In the genomic region with DNA sequence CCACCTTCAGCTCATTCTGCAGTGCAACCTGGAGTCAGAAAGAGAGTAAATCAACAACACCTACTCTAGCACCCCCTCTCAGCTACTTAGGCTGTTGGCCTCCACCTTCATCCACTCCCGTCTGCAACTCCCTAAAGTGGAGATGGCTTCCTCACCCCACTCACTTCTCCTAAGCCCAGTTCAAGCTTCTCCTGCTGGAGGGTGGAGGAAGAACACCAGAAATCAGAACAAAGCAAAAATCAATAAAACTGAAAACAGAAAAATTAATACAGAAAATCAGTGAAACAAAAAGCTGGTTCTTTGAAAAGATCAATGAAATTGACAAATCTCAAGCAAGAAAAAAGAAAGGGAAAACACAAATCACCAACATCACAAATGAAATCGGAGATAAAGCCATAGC, we compare ENCODE assay signal across 18 cellular contexts.
"Had no signal": no experiment of that assay in that cellular context is flagged by ENCODE, and none has a peak within 500 bp of the region (broad histone marks: within the 10 kb centered on the region; RNA-seq: fewer than 3 reads in every experiment).

No MANE protein-coding gene starts in this region.

- H3K27me3 ChIP-seq: colonic mucosa, neutrophil, spleen, transverse colon had no signal

- H3K4me3 Mint-ChIP-seq: activated CD8-positive, alpha-beta T cell treated with anti-CD3 and anti-CD28 coated beads for 36 hours; activated naive CD8-positive, alpha-beta T cell treated with anti-CD3 and anti-CD28 coated beads, Interleukin-2, amount 10 ng/mL, durations not matched to agents 7 days and 5 days; naive thymus-derived CD4-positive, alpha-beta T cell; T-helper 2 cell treated with Interferon-gamma antibody and Interleukin-4, amounts not matched to agents 5 μg/mL and 100 μg/mL, for 36 hours had no signal

- H3K4me1 ChIP-seq: colonic mucosa, prostate gland had no signal

- DNase-seq: activated CD8-positive, alpha-beta memory T cell treated with anti-CD3 and anti-CD28 coated beads, Interleukin-2, amount 50 U/mL, for 48 hours; activated CD8-positive, alpha-beta T cell treated with anti-CD3 and anti-CD28 coated beads for 36 hours; activated naive CD8-positive, alpha-beta T cell treated with anti-CD3 and anti-CD28 coated beads, Interleukin-2, amount 10 ng/mL, durations not matched to agents 7 days and 5 days; anterior cingulate cortex; colonic mucosa; effector CD4-positive, alpha-beta T cell; naive thymus-derived CD4-positive, alpha-beta T cell; spleen; stimulated activated CD4-positive, alpha-beta T cell treated with anti-CD3 and anti-CD28 coated beads, Interleukin-1b, Interleukin-23, amount 100 ng/mL, for 48 hours; stimulated activated naive CD4-positive, alpha-beta T cell; substantia nigra; SW 1271; transverse colon had no signal

- H3K4me1 Mint-ChIP-seq: activated naive CD8-positive, alpha-beta T cell treated with anti-CD3 and anti-CD28 coated beads, Interleukin-2, amount 10 ng/mL, durations not matched to agents 7 days and 5 days had no signal

- H3K36me3 Mint-ChIP-seq: activated naive CD8-positive, alpha-beta T cell treated with anti-CD3 and anti-CD28 coated beads, Interleukin-2, amount 10 ng/mL, durations not matched to agents 7 days and 5 days had no signal

- H3K9me3 ChIP-seq: colonic mucosa, neutrophil, prostate gland, spleen, transverse colon had no signal

- H3K36me3 ChIP-seq: colonic mucosa, neutrophil, prostate gland, spleen, transverse colon had no signal

- ATAC-seq: activated CD8-positive, alpha-beta T cell treated with anti-CD3 and anti-CD28 coated beads for 36 hours; naive thymus-derived CD4-positive, alpha-beta T cell; sciatic nerve had no signal

- H3K27ac ChIP-seq: colonic mucosa, epithelial cell of prostate, neutrophil, prostate gland, spleen, transverse colon had no signal

- H3K27ac Mint-ChIP-seq: activated CD8-positive, alpha-beta T cell treated with anti-CD3 and anti-CD28 coated beads for 36 hours; activated naive CD8-positive, alpha-beta T cell treated with anti-CD3 and anti-CD28 coated beads, Interleukin-2, amount 10 ng/mL, durations not matched to agents 7 days and 5 days; naive thymus-derived CD4-positive, alpha-beta T cell; T-helper 2 cell treated with Interferon-gamma antibody and Interleukin-4, amounts not matched to agents 5 μg/mL and 100 μg/mL, for 36 hours had no signal

- H3K4me3 ChIP-seq: colonic mucosa, prostate gland, spleen, transverse colon had no signal
